In genomic region chr3:15860014-15860934, GRCh38 we compare ENCODE assay signal across 8 cellular contexts.
A peak's percentile ranks its signal among the peaks of the same experiment; 100 is the strongest.
DNase-seq lines count a peak whose midpoint lies in the region; ATAC-seq and TF ChIP-seq lines count a peak whose summit lies in the region.

No MANE protein-coding gene starts in this region.

- DNase-seq in G401 (ENCODE audit: low spot score) = peak; percentile 77
- peak; percentile 26 for DNase-seq in HS-5 (ENCODE audit: low read depth)
- DNase-seq in RPMI7951 (ENCODE audit: low read depth) = peak; percentile 62
- peak; percentile 53 for DNase-seq in astrocyte of the spinal cord (ENCODE audit: low read depth, low spot score)
- no peak for DNase-seq in iPS DF 6.9 (ENCODE audit: low read depth, low spot score)
- peak; percentile 82 for DNase-seq in retina
- no peak for DNase-seq in T-helper 9 cell

- in situ Hi-C loops in G401 (cut with HindIII; ENCODE audit: low sequenced_read_pairs) = no loop called here
- in situ Hi-C loops in astrocyte of the spinal cord (cut with HindIII; ENCODE audit: low sequenced_read_pairs) = no loop called here

- H3K4me3 ChIP-seq in astrocyte of the spinal cord (ENCODE audit: low read depth, low read length) (peak overlapping the region; percentile 77), iPS DF 6.9 (ENCODE audit: low read length) (peak overlapping the region; percentile 93; the same call in 1 of the 2 replicates)

- ATAC-seq in GM21447 (IDR thresholded peaks at IDR 0.05; ENCODE audit: unreplicated experiment) = peak; percentile 38

- H3K27ac ChIP-seq in iPS DF 6.9 (ENCODE audit: low read length) = no peak overlapping the region

- TF ChIP-seq CTCF in astrocyte of the spinal cord (IDR thresholded peaks at IDR 0.05; ENCODE audit: low read depth, low read length) = no peak

- no peaks in the 10 kb centered on the region for H3K9me3 ChIP-seq in iPS DF 6.9 (ENCODE audit: control insufficient read depth, insufficient read depth, low read length)

- no peaks in the 10 kb centered on the region for H3K36me3 ChIP-seq in iPS DF 6.9 (ENCODE audit: control insufficient read depth, insufficient read depth, low read length)

- WGBS in iPS DF 6.9 (ENCODE audit: insufficient coverage, insufficient read length) = no CpG with 5 or more reads among the region's 55 CpGs

- no peaks in the 10 kb centered on the region for H3K27me3 ChIP-seq in iPS DF 6.9 (ENCODE audit: control insufficient read depth, insufficient read depth, low read length)

- no peaks in the 10 kb centered on the region for H3K4me1 ChIP-seq in iPS DF 6.9 (ENCODE audit: control insufficient read depth, insufficient read depth, low read length)

Comparison
In these comparisons a context has a peak if more than half of its experiments do, and no peak if none do; other contexts are left out.
1. DNase-seq: peak in G401 (single experiment), HS-5 (single experiment), RPMI7951 (single experiment), astrocyte of the spinal cord (single experiment) and retina (single experiment); none in iPS DF 6.9 (single experiment) and T-helper 9 cell (single experiment).